1 cellular context compared by ENCODE assay signal in the genomic region with DNA sequence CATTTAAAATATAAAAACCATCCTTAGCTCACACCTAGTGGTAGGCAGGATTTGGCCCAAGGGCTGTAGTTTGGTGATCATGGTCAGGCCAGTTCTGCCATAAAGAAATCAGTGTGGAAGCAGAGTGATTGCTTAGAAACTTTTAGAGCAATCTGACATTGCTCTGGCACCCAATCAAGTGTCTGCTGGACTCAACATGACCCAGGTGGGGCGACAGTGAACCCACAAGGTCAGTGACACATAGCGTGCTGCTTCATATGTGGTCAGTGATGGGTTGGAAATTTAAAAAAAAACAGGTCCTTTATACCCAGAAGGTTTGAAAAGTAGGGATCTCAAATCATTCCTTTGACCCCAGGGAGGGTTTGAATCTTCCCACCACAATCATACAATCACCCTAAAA.
TF ChIP-seq lines count a peak whose summit lies in the region.

No MANE protein-coding gene starts in this region.

TF ChIP-seq in H1, 55 proteins besides CTCF, POLR2A, EP300 and RAD21 (continued from another document):
- TF ChIP-seq ATF2 (IDR thresholded peaks at IDR 0.05; ENCODE audit: low read length) (no peak), ASH2L (IDR thresholded peaks at IDR 0.05; ENCODE audit: low read length) (no peak)
TF ChIP-seq in H1: peak in this region for 0.
